14 cellular contexts compared by ENCODE assay signal in the genomic region with DNA sequence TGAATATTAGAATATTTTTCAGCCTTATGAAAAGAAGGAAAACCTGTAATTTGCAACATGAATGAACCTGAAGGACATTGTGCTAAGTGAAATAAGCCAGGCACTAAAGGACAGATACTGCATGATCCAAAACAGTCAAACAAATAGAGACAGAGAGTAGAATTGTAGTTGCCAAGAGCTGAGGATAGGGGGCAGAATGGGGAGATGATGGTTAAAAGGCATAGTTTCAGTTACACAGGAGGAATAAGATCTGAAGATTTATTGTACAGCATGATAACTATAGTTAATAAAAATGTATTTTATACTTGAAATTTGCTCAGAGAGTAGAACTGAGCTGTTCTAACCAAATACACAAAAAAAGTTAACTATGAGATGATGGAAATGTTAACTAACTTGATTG.
DNase-seq lines count a peak whose midpoint lies in the region; ATAC-seq, FAIRE-seq and TF ChIP-seq lines count a peak whose summit lies in the region.
"Had no signal": no experiment of that assay in that cellular context is flagged by ENCODE, and none has a peak within 500 bp of the region (broad histone marks: within the 10 kb centered on the region; RNA-seq: fewer than 3 reads in every experiment).

No MANE protein-coding gene starts in this region.

- H3K4me1 Mint-ChIP-seq in HFFc6 (ENCODE audit: low read depth), result no peaks in the 10 kb centered on the region

- H3K9ac ChIP-seq in mesendoderm (ENCODE audit: low read length), result no peak overlapping the region

- H3K27ac ChIP-seq in WERI-Rb-1 (no peak overlapping the region), mesendoderm (ENCODE audit: low read depth, low read length) (no peak overlapping the region)
- H3K27ac ChIP-seq: HL-60 had no signal

- no peaks in the 10 kb centered on the region for H3K79me2 ChIP-seq in mesendoderm (ENCODE audit: control insufficient read depth, insufficient read depth, low read length)

- TF ChIP-seq CTCF in HFFc6 (IDR thresholded peaks at IDR 0.05) (0 out of 2 replicates have a peak, but pooled peaks have one; percentile 10), WERI-Rb-1 (IDR thresholded peaks at IDR 0.05; ENCODE audit: low read depth, low read length) (peak; percentile 32)

- no peak for ATAC-seq in GM21360 (IDR thresholded peaks at IDR 0.05; ENCODE audit: unreplicated experiment)
- ATAC-seq in GM21619 (IDR thresholded peaks at IDR 0.05; ENCODE audit: unreplicated experiment), result no peak
- ATAC-seq: activated T-helper 17 cell treated with anti-CD3 and anti-CD28 coated beads, Interleukin-2, amount 50 U/mL, for 72 hours had no signal

- no peak overlapping the region for H3K56ac ChIP-seq in mesendoderm (ENCODE audit: low read length)

- no peak overlapping the region for H3K27ac Mint-ChIP-seq in HFFc6
- H3K27ac Mint-ChIP-seq: activated T-helper 17 cell treated with anti-CD3 and anti-CD28 coated beads, Interleukin-2, amount 50 U/mL, for 72 hours; dendritic cell treated with granulocyte-macrophage colony-stimulating factor and Interleukin-4, amounts not matched to agents 40 ng/mL and 50 ng/mL, for 4 days had no signal

- no peak overlapping the region for H3K18ac ChIP-seq in mesendoderm (ENCODE audit: low read length)

- no peak overlapping the region for H2BK5ac ChIP-seq in mesendoderm (ENCODE audit: low read length)

- H3K27me3 ChIP-seq in WERI-Rb-1 (ENCODE audit: insufficient read depth, low read depth, severe bottlenecking) (no peaks in the 10 kb centered on the region), mesendoderm (ENCODE audit: insufficient read depth, low read length, poor library complexity) (no peaks in the 10 kb centered on the region)

- no peak overlapping the region for H3K4me2 ChIP-seq in mesendoderm (ENCODE audit: low read length)

- no peak overlapping the region for H3K23ac ChIP-seq in mesendoderm (ENCODE audit: low read length)

- H3K4me3 ChIP-seq in WERI-Rb-1 (ENCODE audit: low read depth, low read length) (no peak overlapping the region), mesendoderm (ENCODE audit: low read length) (no peak overlapping the region)

- no peak overlapping the region for H2AK5ac ChIP-seq in mesendoderm (ENCODE audit: low read length)

- H4K8ac ChIP-seq in mesendoderm (ENCODE audit: low read depth, low read length), result no peak overlapping the region

- FAIRE-seq in G401.6 (lab: Jason Lieb, UNC), result peak; percentile 92
- FAIRE-seq: GM12891, islet of Langerhans had no signal

- H3K9me3 Mint-ChIP-seq in HFFc6, result peaks cover 22% of the 10 kb centered on the region

- no peaks in the 10 kb centered on the region for H3K79me1 ChIP-seq in mesendoderm (ENCODE audit: low read length)

- no peaks in the 10 kb centered on the region; the same call in 1 of the 2 replicates for H3K27me3 Mint-ChIP-seq in HFFc6 (ENCODE audit: insufficient read depth)
- H3K27me3 Mint-ChIP-seq: activated T-helper 17 cell treated with anti-CD3 and anti-CD28 coated beads, Interleukin-2, amount 50 U/mL, for 72 hours; dendritic cell treated with granulocyte-macrophage colony-stimulating factor and Interleukin-4, amounts not matched to agents 40 ng/mL and 50 ng/mL, for 4 days had no signal

- no peak overlapping the region for H3K4me3 Mint-ChIP-seq in HFFc6
- H3K4me3 Mint-ChIP-seq: activated T-helper 17 cell treated with anti-CD3 and anti-CD28 coated beads, Interleukin-2, amount 50 U/mL, for 72 hours; dendritic cell treated with granulocyte-macrophage colony-stimulating factor and Interleukin-4, amounts not matched to agents 40 ng/mL and 50 ng/mL, for 4 days had no signal

- DNase-seq in HFFc6, result no peak
- no peak for DNase-seq in WERI-Rb-1
- DNase-seq in mesendoderm, result peak; percentile 16
- DNase-seq in COLO668 (lab: John Stamatoyannopoulos, UW; ENCODE audit: unreplicated experiment), result no peak
- DNase-seq: NCI-H510A, T-helper 9 cell had no signal

- H3K9me3 ChIP-seq in WERI-Rb-1 (ENCODE audit: severe bottlenecking), result no peaks in the 10 kb centered on the region

- H3K36me3 ChIP-seq in WERI-Rb-1, result no peaks in the 10 kb centered on the region
- no peaks in the 10 kb centered on the region for H3K36me3 ChIP-seq in mesendoderm (ENCODE audit: control insufficient read depth, insufficient read depth, low read length)

- no peak overlapping the region for H2BK15ac ChIP-seq in mesendoderm (replicated peaks; ENCODE audit: low read depth)

- peaks cover 4% of the 10 kb centered on the region; the same call in 1 of the 2 replicates for H3K36me3 Mint-ChIP-seq in HFFc6 (ENCODE audit: low read depth)

- H3K4me1 ChIP-seq in mesendoderm (ENCODE audit: control insufficient read depth, low read depth, low read length), result no peaks in the 10 kb centered on the region

- H4K5ac ChIP-seq in mesendoderm (ENCODE audit: low read length), result no peak overlapping the region

- H2BK120ac ChIP-seq in mesendoderm (ENCODE audit: low read depth, low read length), result no peak overlapping the region

- H3K4ac ChIP-seq in mesendoderm (ENCODE audit: low read depth, low read length), result no peak overlapping the region
